Comparison of ENCODE assay signal across 8 cellular contexts in genomic region chr10:124285587-124286527, GRCh38.
A peak's percentile ranks its signal among the peaks of the same experiment; 100 is the strongest.
DNase-seq lines count a peak whose midpoint lies in the region; ATAC-seq and TF ChIP-seq lines count a peak whose summit lies in the region.

No MANE protein-coding gene starts in this region.

- peak in 1 of 2 donors; percentile 47 for ATAC-seq in activated T-cell treated with anti-CD3 and anti-CD28 coated beads, Interleukin-2, amount 50 U/mL, for 72 hours (replicated peaks in 1 of 2)
- peak; percentile 69 for ATAC-seq in HG02981 (IDR thresholded peaks at IDR 0.05; ENCODE audit: unreplicated experiment)
- peak; percentile 80 to 83 for ATAC-seq in stimulated activated naive B cell treated with anti-CD40 and anti-IgM and Interleukin-4, amounts not matched to agents 10 μg/mL and 1 μg/mL and 100 μg/mL, for 72 hours (replicated peaks)

- no peaks in the 10 kb centered on the region for H3K27me3 Mint-ChIP-seq in activated T-cell treated with anti-CD3 and anti-CD28 coated beads, Interleukin-2, amount 50 U/mL, for 72 hours (ENCODE audit: low read depth)
- H3K27me3 Mint-ChIP-seq in stimulated activated naive B cell treated with anti-CD40 and anti-IgM and Interleukin-4, amounts not matched to agents 10 μg/mL and 1 μg/mL and 100 μg/mL, for 72 hours: peaks cover 0 to 6% of the 10 kb centered on the region in 2 donors
- H3K27me3 Mint-ChIP-seq in type B pancreatic cell: peaks cover 6% of the 10 kb centered on the region

- no peak for TF ChIP-seq CTCF in type B pancreatic cell (conservative IDR thresholded peaks at IDR 0.05)

- H3K4me3 Mint-ChIP-seq in activated T-cell treated with anti-CD3 and anti-CD28 coated beads, Interleukin-2, amount 50 U/mL, for 72 hours: peak overlapping the region in 1 of 2 donors; percentile 20
- peak overlapping the region; percentile 36 to 59 for H3K4me3 Mint-ChIP-seq in stimulated activated naive B cell treated with anti-CD40 and anti-IgM and Interleukin-4, amounts not matched to agents 10 μg/mL and 1 μg/mL and 100 μg/mL, for 72 hours
- H3K4me3 Mint-ChIP-seq in type B pancreatic cell: no peak overlapping the region

- DNase-seq in activated T-cell treated with anti-CD3 and anti-CD28 coated beads, Interleukin-2, amount 50 U/mL, for 72 hours: no peak
- DNase-seq in activated T-cell treated with anti-CD3 and anti-CD28 coated beads for 4 hours: no peak
- peak; percentile 62 for DNase-seq in SIG-M5 treated with dmso at 0.1 percent for 504 hours (lab: John Stamatoyannopoulos, UW; ENCODE audit: unreplicated experiment)
- no peak for DNase-seq in stimulated activated naive B cell treated with anti-CD40 and anti-IgM and Interleukin-4, amounts not matched to agents 10 μg/mL and 1 μg/mL and 100 μg/mL, for 72 hours
- no peak for DNase-seq in DMS153 treated with DMSO at 0.1 percent for 48 hours (lab: John Stamatoyannopoulos, UW; ENCODE audit: unreplicated experiment)
- no peak for DNase-seq in HEK293T (ENCODE audit: extremely low spot score)
- no peak for DNase-seq in type B pancreatic cell (ENCODE audit: extremely low spot score, unreplicated experiment)

- H3K9me3 Mint-ChIP-seq in activated T-cell treated with anti-CD3 and anti-CD28 coated beads, Interleukin-2, amount 50 U/mL, for 72 hours: no peaks in the 10 kb centered on the region
- no peaks in the 10 kb centered on the region for H3K9me3 Mint-ChIP-seq in stimulated activated naive B cell treated with anti-CD40 and anti-IgM and Interleukin-4, amounts not matched to agents 10 μg/mL and 1 μg/mL and 100 μg/mL, for 72 hours
- H3K9me3 Mint-ChIP-seq in type B pancreatic cell: no peaks in the 10 kb centered on the region

- no peaks in the 10 kb centered on the region for H3K4me1 Mint-ChIP-seq in activated T-cell treated with anti-CD3 and anti-CD28 coated beads, Interleukin-2, amount 50 U/mL, for 72 hours (ENCODE audit: low read depth)
- H3K4me1 Mint-ChIP-seq in stimulated activated naive B cell treated with anti-CD40 and anti-IgM and Interleukin-4, amounts not matched to agents 10 μg/mL and 1 μg/mL and 100 μg/mL, for 72 hours: peaks cover 15 to 35% of the 10 kb centered on the region in 2 donors
- peaks cover 11% of the 10 kb centered on the region for H3K4me1 Mint-ChIP-seq in type B pancreatic cell (ENCODE audit: unreplicated experiment)

- H3K36me3 Mint-ChIP-seq in activated T-cell treated with anti-CD3 and anti-CD28 coated beads, Interleukin-2, amount 50 U/mL, for 72 hours (ENCODE audit: insufficient read depth in 2 of 2): no peaks in the 10 kb centered on the region
- H3K36me3 Mint-ChIP-seq in stimulated activated naive B cell treated with anti-CD40 and anti-IgM and Interleukin-4, amounts not matched to agents 10 μg/mL and 1 μg/mL and 100 μg/mL, for 72 hours: no peaks in the 10 kb centered on the region
- H3K36me3 Mint-ChIP-seq in type B pancreatic cell: no peaks in the 10 kb centered on the region

- CTCF ChIA-PET in HEK293T (lab: Yijun Ruan, JAX): no interaction called here

- POLR2A ChIA-PET in HEK293T (lab: Yijun Ruan, JAX): no interaction called here

- peak overlapping the region; percentile 1 for H3K27ac Mint-ChIP-seq in activated T-cell treated with anti-CD3 and anti-CD28 coated beads, Interleukin-2, amount 50 U/mL, for 72 hours
- H3K27ac Mint-ChIP-seq in stimulated activated naive B cell treated with anti-CD40 and anti-IgM and Interleukin-4, amounts not matched to agents 10 μg/mL and 1 μg/mL and 100 μg/mL, for 72 hours: no peak overlapping the region
- no peak overlapping the region for H3K27ac Mint-ChIP-seq in type B pancreatic cell

TF ChIP-seq in HEK293T, 16 proteins besides CTCF, POLR2A, EP300 and RAD21:
- no peak for TF ChIP-seq SP1 (IDR thresholded peaks at IDR 0.05)
- TF ChIP-seq FOXK2 (IDR thresholded peaks at IDR 0.05): no peak
- no peak for TF ChIP-seq HDGF (IDR thresholded peaks at IDR 0.05; ENCODE audit: borderline replicate concordance)
- TF ChIP-seq, protein P1, sequence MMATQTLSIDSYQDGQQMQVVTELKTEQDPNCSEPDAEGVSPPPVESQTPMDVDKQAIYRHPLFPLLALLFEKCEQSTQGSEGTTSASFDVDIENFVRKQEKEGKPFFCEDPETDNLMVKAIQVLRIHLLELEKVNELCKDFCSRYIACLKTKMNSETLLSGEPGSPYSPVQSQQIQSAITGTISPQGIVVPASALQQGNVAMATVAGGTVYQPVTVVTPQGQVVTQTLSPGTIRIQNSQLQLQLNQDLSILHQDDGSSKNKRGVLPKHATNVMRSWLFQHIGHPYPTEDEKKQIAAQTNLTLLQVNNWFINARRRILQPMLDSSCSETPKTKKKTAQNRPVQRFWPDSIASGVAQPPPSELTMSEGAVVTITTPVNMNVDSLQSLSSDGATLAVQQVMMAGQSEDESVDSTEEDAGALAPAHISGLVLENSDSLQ (IDR thresholded peaks at IDR 0.05): no peak
- no peak for TF ChIP-seq BHLHE40 (IDR thresholded peaks at IDR 0.05; ENCODE audit: borderline replicate concordance)
- TF ChIP-seq LEF1 (IDR thresholded peaks at IDR 0.05; ENCODE audit: borderline replicate concordance): no peak
- no peak for TF ChIP-seq ELF4 (IDR thresholded peaks at IDR 0.05)
- no peak for TF ChIP-seq FOXA1 (IDR thresholded peaks at IDR 0.05)
- no peak for TF ChIP-seq L3MBTL2 (conservative IDR thresholded peaks at IDR 0.05)
- no peak for TF ChIP-seq ZNF384 (IDR thresholded peaks at IDR 0.05)
- TF ChIP-seq NFRKB (IDR thresholded peaks at IDR 0.05): no peak
- TF ChIP-seq TARDBP (IDR thresholded peaks at IDR 0.05): no peak
- TF ChIP-seq SUZ12 (IDR thresholded peaks at IDR 0.05): no peak
- no peak for TF ChIP-seq FOXM1 (IDR thresholded peaks at IDR 0.05; ENCODE audit: borderline replicate concordance)
- no peak for TF ChIP-seq ARNT (IDR thresholded peaks at IDR 0.05)
- TF ChIP-seq CTBP1 (IDR thresholded peaks at IDR 0.05; ENCODE audit: borderline replicate concordance): no peak
